9 cellular contexts compared by ENCODE assay signal in genomic region chr5:8842906-8843590, GRCh38.
DNase-seq lines count a peak whose midpoint lies in the region; ATAC-seq and TF ChIP-seq lines count a peak whose summit lies in the region.
"Had no signal": no experiment of that assay in that cellular context is flagged by ENCODE, and none has a peak within 500 bp of the region (broad histone marks: within the 10 kb centered on the region; RNA-seq: fewer than 3 reads in every experiment).

No MANE protein-coding gene starts in this region.

- TF ChIP-seq CTCF in Calu3 (IDR thresholded peaks at IDR 0.05; ENCODE audit: unreplicated experiment) (no peak), mucosa of descending colon (IDR thresholded peaks at IDR 0.05) (no peak)

- no peaks in the 10 kb centered on the region for H3K36me3 ChIP-seq in mucosa of descending colon (ENCODE audit: low read depth)

- H3K27ac Mint-ChIP-seq in Calu3 (ENCODE audit: unreplicated experiment), result no peak overlapping the region

- no peaks in the 10 kb centered on the region for H3K27me3 Mint-ChIP-seq in Calu3 (ENCODE audit: unreplicated experiment)

- no TSS peak for BruUV-seq in Calu3 (replicated peaks; lab: Mats Ljungman, UMichigan)

- H3K4me3 Mint-ChIP-seq in Calu3 (ENCODE audit: low read depth, unreplicated experiment), result no peak overlapping the region

- CTCF ChIA-PET in Calu3 (lab: Charles Lee), result interaction anchor here (0.7 kb wide), 1 partner anchor 86 kb away, joined by 4 read pairs; no protein-coding TSS in a partner anchor

- H3K36me3 Mint-ChIP-seq in Calu3 (ENCODE audit: insufficient read depth, unreplicated experiment), result no peaks in the 10 kb centered on the region

- H3K9me3 ChIP-seq in mucosa of descending colon, result peaks cover 3% of the 10 kb centered on the region

- intact Hi-C loops in Calu3 (cut with micrococcal nuclease; ENCODE audit: unreplicated experiment) (loop anchor here (2.0 to 5.0 kb wide), 2 partner anchors 86 to 916 kb away; no protein-coding TSS in a partner anchor), mucosa of descending colon (cut with DNase I, micrococcal nuclease) (no loop called here)

- no peaks in the 10 kb centered on the region for H3K4me1 ChIP-seq in mucosa of descending colon (ENCODE audit: low read depth)

- DNase-seq in Calu3, result peak; percentile 6
- DNase-seq in NCI-H345 treated with DMSO at 0.1 percent for 48 hours (lab: John Stamatoyannopoulos, UW; ENCODE audit: unreplicated experiment), result peak; percentile 37
- peak; percentile 32 for DNase-seq in dermis blood vessel endothelial cell
- peak in 1 of 3 donors; percentile 32 for DNase-seq in mucosa of descending colon
- no peak for DNase-seq in activated CD4-positive, alpha-beta T cell treated with anti-CD3 and anti-CD28 coated beads, Interleukin-2, amount 50 U/mL, for 4 hours
- no peak for DNase-seq in NCI-H1092 treated with DMSO at 0.1 percent for 48 hours (lab: John Stamatoyannopoulos, UW)
- no peak for DNase-seq in NCI-H2196 (lab: John Stamatoyannopoulos, UW; ENCODE audit: unreplicated experiment)
- DNase-seq: NCI-H446 had no signal

- ATAC-seq in mucosa of descending colon (peak; percentile 54), HG02642 (IDR thresholded peaks at IDR 0.05; ENCODE audit: poor library complexity, unreplicated experiment) (no peak)

- peaks cover 8% of the 10 kb centered on the region for H3K9me3 Mint-ChIP-seq in Calu3 (ENCODE audit: low read depth, unreplicated experiment)

- H3K4me3 ChIP-seq in mucosa of descending colon, result no peak overlapping the region

- H3K4me1 Mint-ChIP-seq in Calu3 (ENCODE audit: low read depth, unreplicated experiment), result no peaks in the 10 kb centered on the region

Comparison
In these comparisons a context has a peak if more than half of its experiments do, and no peak if none do; other contexts are left out.
1. DNase-seq: peak in Calu3 (single experiment), NCI-H345 treated with DMSO at 0.1 percent for 48 hours (single experiment) and dermis blood vessel endothelial cell (single experiment); none in activated CD4-positive, alpha-beta T cell treated with anti-CD3 and anti-CD28 coated beads, Interleukin-2, amount 50 U/mL, for 4 hours (0 of 2), NCI-H1092 treated with DMSO at 0.1 percent for 48 hours (single experiment) and NCI-H2196 (single experiment).